In genomic region chr16:29148867-29149272, GRCh38 we compare ENCODE assay signal across 9 cellular contexts.
DNase-seq lines count a peak whose midpoint lies in the region; ATAC-seq and TF ChIP-seq lines count a peak whose summit lies in the region.
"Had no signal": no experiment of that assay in that cellular context is flagged by ENCODE, and none has a peak within 500 bp of the region (broad histone marks: within the 10 kb centered on the region; RNA-seq: fewer than 3 reads in every experiment).

No MANE protein-coding gene starts in this region.

- peak overlapping the region; percentile 80 for H3K27ac ChIP-seq in naive thymus-derived CD4-positive, alpha-beta T cell (ENCODE audit: low read depth, low read length)
- H3K27ac ChIP-seq in adrenal gland = no peak overlapping the region

- peak; percentile 55 for DNase-seq in activated CD4-positive, CD25-positive, alpha-beta regulatory T cell treated with anti-CD3 and anti-CD28 coated beads, Interleukin-2, amount 50 U/mL, for 16 hours (ENCODE audit: low read depth, low spot score)
- DNase-seq in activated gamma-delta T cell treated with Interleukin-2 at 50 U/mL for 16 hours (peak; percentile 87), DMS114 treated with DMSO at 0.1 percent for 48 hours (lab: John Stamatoyannopoulos, UW; ENCODE audit: unreplicated experiment) (no peak), adrenal gland (no peak)
- DNase-seq in naive thymus-derived CD4-positive, alpha-beta T cell = peak; percentile 49 to 94 (median 92)
- no peak for DNase-seq in stimulated activated naive B cell treated with anti-CD40 and anti-IgM and Interleukin-4, amounts not matched to agents 10 μg/mL and 1 μg/mL and 100 μg/mL, for 72 hours
- DNase-seq: SW 1271 had no signal

- peaks cover 22 to 34% of the 10 kb centered on the region in 2 donors for H3K4me1 ChIP-seq in naive thymus-derived CD4-positive, alpha-beta T cell (ENCODE audit: control insufficient read depth in 2 of 2, insufficient read depth in 2 of 2, low read length in 2 of 2)
- no peaks in the 10 kb centered on the region for H3K4me1 ChIP-seq in adrenal gland (replicated peaks in 1 of 2)

- intact Hi-C loops in naive thymus-derived CD4-positive, alpha-beta T cell (cut with micrococcal nuclease) = loop anchor here in 1 of 2 donors (1.0 kb wide), 2 partner anchors 8 to 33 kb away; no protein-coding TSS in a partner anchor
- intact Hi-C loops in adrenal gland (cut with DNase I) = no loop called here

- ATAC-seq in naive thymus-derived CD4-positive, alpha-beta T cell = peak; percentile 96
- peak; percentile 66 to 72 for ATAC-seq in stimulated activated naive B cell treated with anti-CD40 and anti-IgM and Interleukin-4, amounts not matched to agents 10 μg/mL and 1 μg/mL and 100 μg/mL, for 72 hours (replicated peaks)
- ATAC-seq in GM21526 (IDR thresholded peaks at IDR 0.05; ENCODE audit: low FRiP score, unreplicated experiment) (no peak), HG02970 (IDR thresholded peaks at IDR 0.05; ENCODE audit: low FRiP score, unreplicated experiment) (no peak)

- H3K36me3 ChIP-seq in naive thymus-derived CD4-positive, alpha-beta T cell (ENCODE audit: control insufficient read depth in 2 of 3, insufficient read depth in 3 of 3, low read length in 3 of 3) = no peaks in the 10 kb centered on the region
- no peaks in the 10 kb centered on the region for H3K36me3 ChIP-seq in adrenal gland (replicated peaks in 1 of 2)

- no peak for TF ChIP-seq CTCF in adrenal gland (IDR thresholded peaks at IDR 0.05)

- 67 to 81% (median 75%) methylated on average over 10 to 15 of the region's 15 CpGs for WGBS in adrenal gland, 4 donors

- H3K36me3 Mint-ChIP-seq in naive thymus-derived CD4-positive, alpha-beta T cell = peaks cover 6 to 14% (median 10%) of the 10 kb centered on the region in 5 donors
- peaks cover 29 to 54% of the 10 kb centered on the region in 2 donors for H3K36me3 Mint-ChIP-seq in stimulated activated naive B cell treated with anti-CD40 and anti-IgM and Interleukin-4, amounts not matched to agents 10 μg/mL and 1 μg/mL and 100 μg/mL, for 72 hours

- H3K27me3 ChIP-seq in naive thymus-derived CD4-positive, alpha-beta T cell (ENCODE audit: control insufficient read depth in 2 of 2, insufficient read depth in 2 of 2, low read length in 2 of 2) = no peaks in the 10 kb centered on the region
- H3K27me3 ChIP-seq in adrenal gland = no peaks in the 10 kb centered on the region

- no peak for TF ChIP-seq POLR2A in adrenal gland (IDR thresholded peaks at IDR 0.05)

- H3K4me1 Mint-ChIP-seq in naive thymus-derived CD4-positive, alpha-beta T cell = peaks cover 25 to 73% (median 46%) of the 10 kb centered on the region in 7 donors
- H3K4me1 Mint-ChIP-seq in stimulated activated naive B cell treated with anti-CD40 and anti-IgM and Interleukin-4, amounts not matched to agents 10 μg/mL and 1 μg/mL and 100 μg/mL, for 72 hours = peaks cover 21 to 29% of the 10 kb centered on the region in 2 donors

- no peaks in the 10 kb centered on the region for H3K27me3 Mint-ChIP-seq in naive thymus-derived CD4-positive, alpha-beta T cell
- H3K27me3 Mint-ChIP-seq in stimulated activated naive B cell treated with anti-CD40 and anti-IgM and Interleukin-4, amounts not matched to agents 10 μg/mL and 1 μg/mL and 100 μg/mL, for 72 hours = no peaks in the 10 kb centered on the region

- no peaks in the 10 kb centered on the region for H3K9me3 ChIP-seq in naive thymus-derived CD4-positive, alpha-beta T cell (ENCODE audit: control insufficient read depth in 2 of 3, low read length in 3 of 3)
- no peaks in the 10 kb centered on the region for H3K9me3 ChIP-seq in adrenal gland (replicated peaks in 1 of 3)

- POLR2A ChIA-PET in naive thymus-derived CD4-positive, alpha-beta T cell (lab: Charles Lee) = no interaction called here

- H3K27ac Mint-ChIP-seq in naive thymus-derived CD4-positive, alpha-beta T cell = peak overlapping the region; percentile 88 to 100 (median 98)
- H3K27ac Mint-ChIP-seq in stimulated activated naive B cell treated with anti-CD40 and anti-IgM and Interleukin-4, amounts not matched to agents 10 μg/mL and 1 μg/mL and 100 μg/mL, for 72 hours = no peak overlapping the region

- H3K4me3 ChIP-seq in naive thymus-derived CD4-positive, alpha-beta T cell (ENCODE audit: low read length) = peak overlapping the region; percentile 13
- H3K4me3 ChIP-seq in adrenal gland = no peak overlapping the region

- H3K9me3 Mint-ChIP-seq in naive thymus-derived CD4-positive, alpha-beta T cell = peaks cover 0 to 2% (median 0%) of the 10 kb centered on the region in 11 donors
- H3K9me3 Mint-ChIP-seq in stimulated activated naive B cell treated with anti-CD40 and anti-IgM and Interleukin-4, amounts not matched to agents 10 μg/mL and 1 μg/mL and 100 μg/mL, for 72 hours = no peaks in the 10 kb centered on the region

- H3K4me3 Mint-ChIP-seq in naive thymus-derived CD4-positive, alpha-beta T cell = peak overlapping the region; percentile 56 to 85 (median 74)
- H3K4me3 Mint-ChIP-seq in stimulated activated naive B cell treated with anti-CD40 and anti-IgM and Interleukin-4, amounts not matched to agents 10 μg/mL and 1 μg/mL and 100 μg/mL, for 72 hours = no peak overlapping the region

- CTCF ChIA-PET in naive thymus-derived CD4-positive, alpha-beta T cell (lab: Charles Lee) = no interaction called here

Comparison
In these comparisons a context has a peak if more than half of its experiments do, and no peak if none do; other contexts are left out.
1. DNase-seq: peak in activated CD4-positive, CD25-positive, alpha-beta regulatory T cell treated with anti-CD3 and anti-CD28 coated beads, Interleukin-2, amount 50 U/mL, for 16 hours (single experiment), activated gamma-delta T cell treated with Interleukin-2 at 50 U/mL for 16 hours (single experiment) and naive thymus-derived CD4-positive, alpha-beta T cell (9 of 9); none in stimulated activated naive B cell treated with anti-CD40 and anti-IgM and Interleukin-4, amounts not matched to agents 10 μg/mL and 1 μg/mL and 100 μg/mL, for 72 hours (single experiment), DMS114 treated with DMSO at 0.1 percent for 48 hours (single experiment) and adrenal gland (0 of 7).
2. ATAC-seq: peak in naive thymus-derived CD4-positive, alpha-beta T cell (single experiment) and stimulated activated naive B cell treated with anti-CD40 and anti-IgM and Interleukin-4, amounts not matched to agents 10 μg/mL and 1 μg/mL and 100 μg/mL, for 72 hours (2 of 2); none in GM21526 (single experiment) and HG02970 (single experiment).
3. H3K4me3 Mint-ChIP-seq: peak in naive thymus-derived CD4-positive, alpha-beta T cell (10 of 10); none in stimulated activated naive B cell treated with anti-CD40 and anti-IgM and Interleukin-4, amounts not matched to agents 10 μg/mL and 1 μg/mL and 100 μg/mL, for 72 hours (0 of 2).